In genomic region chr9:96061293-96061987, GRCh38 we compare ENCODE assay signal across 9 cellular contexts.
DNase-seq lines count a peak whose midpoint lies in the region; TF ChIP-seq lines count a peak whose summit lies in the region.
"Had no signal": no experiment of that assay in that cellular context is flagged by ENCODE, and none has a peak within 500 bp of the region (broad histone marks: within the 10 kb centered on the region; RNA-seq: fewer than 3 reads in every experiment).

No MANE protein-coding gene starts in this region.

- no peaks in the 10 kb centered on the region for H3K23me2 ChIP-seq in H9 (ENCODE audit: insufficient read length, low read depth, low read length, poor library complexity, severe bottlenecking)

- no peak overlapping the region for H3K4me3 ChIP-seq in astrocyte of the cerebellum (ENCODE audit: low read depth, low read length)

- H3K27me3 ChIP-seq in H9 (ENCODE audit: insufficient read depth, low read length), result no peaks in the 10 kb centered on the region
- H3K27me3 ChIP-seq: neutrophil had no signal

- no peaks in the 10 kb centered on the region for H3K36me3 Mint-ChIP-seq in H9 (ENCODE audit: insufficient read depth in 1 of 3, low read depth in 3 of 3)
- no peaks in the 10 kb centered on the region for H3K36me3 Mint-ChIP-seq in immature natural killer cell

- H3K9ac ChIP-seq in H9 (ENCODE audit: extremely low read depth, insufficient read length, low read length), result no peak overlapping the region

- no peak overlapping the region for H3K4ac ChIP-seq in H9 (ENCODE audit: low read depth, low read length)

- H2BK20ac ChIP-seq in H9 (ENCODE audit: low read depth, low read length, poor library complexity, severe bottlenecking), result no peak overlapping the region

- H3K9me3 Mint-ChIP-seq in H9 (no peaks in the 10 kb centered on the region; a peak in 1 of 5 replicates), immature natural killer cell (peaks cover 0 to under 1% (median 0%) of the 10 kb centered on the region in 6 donors)

- H2BK5ac ChIP-seq in H9 (ENCODE audit: insufficient read length, low read length), result no peak overlapping the region

- H4K20me1 ChIP-seq in H9 (ENCODE audit: control insufficient read depth, insufficient read depth, insufficient read length), result no peaks in the 10 kb centered on the region

- in situ Hi-C loops in astrocyte of the cerebellum (cut with HindIII; ENCODE audit: low sequenced_read_pairs), result no loop called here

- no peak overlapping the region for H3K27ac Mint-ChIP-seq in H9
- no peak overlapping the region for H3K27ac Mint-ChIP-seq in immature natural killer cell

- H3K4me2 ChIP-seq in H9 (ENCODE audit: insufficient read depth, insufficient read length, low read length), result no peak overlapping the region

- WGBS in H9 (ENCODE audit: extremely low coverage, insufficient read length, low lambda C conversion rate), result no CpG with 5 or more reads among the region's 10 CpGs

- no peak overlapping the region for H3T11ph ChIP-seq in H9 (ENCODE audit: low read length)

- H3K27ac ChIP-seq in H9 (ENCODE audit: insufficient read length, low read depth, low read length), result no peak overlapping the region
- H3K27ac ChIP-seq: neutrophil had no signal

- H2BK120ac ChIP-seq in H9 (ENCODE audit: low read depth, low read length, poor library complexity, severe bottlenecking), result no peak overlapping the region

- H3K4me3 Mint-ChIP-seq in H9, result no peak overlapping the region
- H3K4me3 Mint-ChIP-seq in immature natural killer cell, result no peak overlapping the region

- H3K4me1 Mint-ChIP-seq in H9 (peaks cover 5 to 13% of the 10 kb centered on the region in 2 experiments), immature natural killer cell (peaks cover 22 to 24% of the 10 kb centered on the region in 2 donors)

- TF ChIP-seq CTCF in H9 (conservative IDR thresholded peaks at IDR 0.05) (peak; percentile 69), astrocyte of the cerebellum (IDR thresholded peaks at IDR 0.05; ENCODE audit: low read depth, low read length, missing control alignments) (peak; percentile 53)

- peak overlapping the region; percentile 76 for H3K18ac ChIP-seq in H9 (ENCODE audit: insufficient read length, low read depth, low read length)

- H3K79me2 ChIP-seq in H9 (ENCODE audit: insufficient read depth, low read length), result no peaks in the 10 kb centered on the region

- no peak overlapping the region for H4K8ac ChIP-seq in H9 (replicated peaks; ENCODE audit: insufficient read length, low read depth, low read length)

- H3K79me1 ChIP-seq in H9 (ENCODE audit: insufficient read depth, low read depth, low read length, poor library complexity, severe bottlenecking), result no peaks in the 10 kb centered on the region

- H3K23ac ChIP-seq in H9 (ENCODE audit: insufficient read length, low read depth, low read length), result no peak overlapping the region

- H3K14ac ChIP-seq in H9 (ENCODE audit: insufficient read depth, low read length), result 0 out of 2 replicates have a peak overlapping the region, but pooled peaks have one; percentile 27

- no peaks in the 10 kb centered on the region for H3K4me1 ChIP-seq in H9 (ENCODE audit: insufficient read depth, low read length)

- H2AFZ ChIP-seq in H9 (ENCODE audit: low read length), result no peak overlapping the region

- no peak overlapping the region for H4K91ac ChIP-seq in H9 (ENCODE audit: insufficient read length, low read depth, low read length)

- H2BK15ac ChIP-seq in H9 (ENCODE audit: low read depth, low read length), result no peak overlapping the region

- no peak overlapping the region for H2BK12ac ChIP-seq in H9 (ENCODE audit: insufficient read length, low read depth, low read length)

- H4K5ac ChIP-seq in H9 (ENCODE audit: insufficient read length, low read depth, low read length), result no peak overlapping the region

- DNase-seq in AG20443 (ENCODE audit: low spot score), result peak; percentile 53
- peak; percentile 55 for DNase-seq in H9
- DNase-seq in SW480 (ENCODE audit: low spot score), result peak; percentile 33
- peak; percentile 28 for DNase-seq in astrocyte of the cerebellum (ENCODE audit: low read depth)
- peak; percentile 43 to 61 (median 50) for DNase-seq in immature natural killer cell
- DNase-seq in stimulated activated CD4-positive, alpha-beta T cell treated with anti-CD3 and anti-CD28 coated beads, Interleukin-4, amount 100 ng/mL, for 24 hours, result peak; percentile 61
- DNase-seq in NCI-H510A treated with DMSO at 0.1 percent for 48 hours (lab: John Stamatoyannopoulos, UW), result no peak
- no peak for DNase-seq in SKM-1 (lab: John Stamatoyannopoulos, UW; ENCODE audit: unreplicated experiment)

- H3K27me3 Mint-ChIP-seq in H9 (ENCODE audit: low read depth), result peaks cover 4% of the 10 kb centered on the region
- H3K27me3 Mint-ChIP-seq in immature natural killer cell (ENCODE audit: low read depth in 3 of 3), result peaks cover 0 to 4% (median 3%) of the 10 kb centered on the region in 3 donors

- no peak overlapping the region for H3K56ac ChIP-seq in H9 (ENCODE audit: insufficient read length, low read depth, low read length)

- H2AK5ac ChIP-seq in H9 (ENCODE audit: insufficient read length, low read length), result no peak overlapping the region

- no peaks in the 10 kb centered on the region for H3K9me3 ChIP-seq in H9 (ENCODE audit: control insufficient read depth, low read depth, low read length)
- H3K9me3 ChIP-seq: neutrophil had no signal

Comparison
In these comparisons a context has a peak if more than half of its experiments do, and no peak if none do; other contexts are left out.
1. DNase-seq: peak in AG20443 (single experiment), H9 (single experiment), SW480 (single experiment), astrocyte of the cerebellum (single experiment), immature natural killer cell (3 of 3) and stimulated activated CD4-positive, alpha-beta T cell treated with anti-CD3 and anti-CD28 coated beads, Interleukin-4, amount 100 ng/mL, for 24 hours (single experiment); none in NCI-H510A treated with DMSO at 0.1 percent for 48 hours (single experiment) and SKM-1 (single experiment).